In the genomic region with DNA sequence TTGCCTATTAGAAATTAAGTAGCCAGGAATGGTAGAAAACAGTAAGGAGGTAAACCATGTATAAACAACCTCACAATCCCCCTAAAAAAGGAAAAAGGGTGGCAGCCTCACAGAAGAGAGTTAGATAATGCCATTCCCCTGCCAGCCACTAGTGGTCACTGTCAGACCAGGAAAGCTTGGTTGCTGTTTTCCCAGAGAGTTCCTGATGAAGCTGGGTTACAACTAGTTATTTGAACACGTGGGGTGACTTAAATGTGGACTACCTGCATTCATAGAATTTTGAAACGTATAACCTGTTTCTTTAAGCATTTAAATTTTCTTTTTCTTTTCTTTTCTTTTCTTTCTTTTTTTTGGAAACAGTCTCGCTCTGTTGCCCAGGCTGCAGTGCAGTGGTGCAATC, we compare ENCODE assay signal across 10 cellular contexts. TPM values are rescaled to one million over a fixed set of nuclear protein-coding genes. Genes with fewer than 3 reads are reported as not detected.
A peak's percentile ranks its signal among the peaks of the same experiment; 100 is the strongest.
DNase-seq lines count a peak whose midpoint lies in the region; ATAC-seq and TF ChIP-seq lines count a peak whose summit lies in the region.
"Had no signal": no experiment of that assay in that cellular context is flagged by ENCODE, and none has a peak within 500 bp of the region (broad histone marks: within the 10 kb centered on the region; RNA-seq: fewer than 3 reads in every experiment).

No MANE protein-coding gene starts in this region.

- H3K4me3 ChIP-seq in left ventricle myocardium inferior: no peak overlapping the region
- no peak overlapping the region for H3K4me3 ChIP-seq in Peyer's patch
- H3K4me3 ChIP-seq: SJSA1 had no signal

- no peak for ATAC-seq in foreskin keratinocyte
- ATAC-seq in GM21390 (IDR thresholded peaks at IDR 0.05; ENCODE audit: unreplicated experiment): no peak
- ATAC-seq: left lobe of liver had no signal

- peaks cover 15% of the 10 kb centered on the region for H3K36me3 ChIP-seq in left ventricle myocardium inferior
- H3K36me3 ChIP-seq in Peyer's patch: peaks cover 0 to 11% (median 0%) of the 10 kb centered on the region in 3 donors
- H3K36me3 ChIP-seq: SJSA1 had no signal

- H3K27ac ChIP-seq in left ventricle myocardium inferior (replicated peaks) (no peak overlapping the region), Peyer's patch (no peak overlapping the region), foreskin keratinocyte (no peak overlapping the region)
- H3K27ac ChIP-seq: SJSA1 had no signal

- H3K9me3 ChIP-seq in left ventricle myocardium inferior (replicated peaks) (peaks cover 16% of the 10 kb centered on the region), Peyer's patch (no peaks in the 10 kb centered on the region)

- H3K4me1 ChIP-seq in left ventricle myocardium inferior (peaks cover 47% of the 10 kb centered on the region), Peyer's patch (peaks cover 0 to 22% (median under 1%) of the 10 kb centered on the region in 4 donors), foreskin keratinocyte (no peaks in the 10 kb centered on the region)

- H3K27me3 ChIP-seq in left ventricle myocardium inferior (ENCODE audit: low read depth) (no peaks in the 10 kb centered on the region), Peyer's patch (no peaks in the 10 kb centered on the region), foreskin keratinocyte (peaks cover 4% of the 10 kb centered on the region)

- DNase-seq in left ventricle myocardium inferior (no peak), cardiac septum (ENCODE audit: low spot score) (no peak), Peyer's patch (no peak), foreskin keratinocyte (no peak), UCSD-AML1 (lab: John Stamatoyannopoulos, UW; ENCODE audit: unreplicated experiment) (no peak), HuH-7 (ENCODE audit: low spot score) (no peak)
- no peak for DNase-seq in activated CD4-positive, alpha-beta T cell treated with anti-CD3 and anti-CD28 coated beads for 1 hour

- no peak for TF ChIP-seq POLR2A in Peyer's patch (IDR thresholded peaks at IDR 0.05)

- intact Hi-C loops in left ventricle myocardium inferior (cut with micrococcal nuclease) (no loop called here), cardiac septum (cut with DNase I) (no loop called here)

- TF ChIP-seq CTCF in left ventricle myocardium inferior (IDR thresholded peaks at IDR 0.05; ENCODE audit: borderline replicate concordance) (peak; percentile 71), Peyer's patch (IDR thresholded peaks at IDR 0.05) (peak in 4 of 6 experiments; percentile 58 to 81 (median 76)), foreskin keratinocyte (conservative IDR thresholded peaks at IDR 0.05) (peak; percentile 71)

RNA-seq across cellular contexts. Expression of gene GPRC5C, which starts 5.8 kb away (rescaled TPM):
- total RNA-seq in left ventricle myocardium inferior (32.0 TPM), cardiac septum (31.7 TPM), Peyer's patch (100 to 1,000 TPM in 2 of 4 donors, 10 to 100 TPM in 2; 61.1 to 173 (median 107) TPM), foreskin keratinocyte (9.3 and 17.6 TPM in 2 replicates)
- polyA plus RNA-seq in foreskin keratinocyte: 12.2 and 19.2 TPM in 2 replicates

RNA-seq across cellular contexts. Expression of gene CD300A, which starts 28.7 kb away (rescaled TPM):
- 1.2 TPM for total RNA-seq in left ventricle myocardium inferior
- total RNA-seq in cardiac septum: 2.6 TPM
- 10 to 100 TPM in 1 of 4 donors, 1 to 10 TPM in 3; 1.1 to 61.1 (median 6.8) TPM for total RNA-seq in Peyer's patch
- not detected in 2 replicates for total RNA-seq in foreskin keratinocyte
- polyA plus RNA-seq in foreskin keratinocyte: not detected in 2 replicates
- total RNA-seq: SJSA1 had no signal
